ENCODE assay signal across 1 cellular context in genomic region chr1:234874291-234875288, GRCh38.
TF ChIP-seq lines count a peak whose summit lies in the region.

No MANE protein-coding gene starts in this region.

TF ChIP-seq in K562, 482 proteins besides CTCF, POLR2A, EP300 and RAD21 (continued from another document and continues in another):
- TF ChIP-seq MAX (CRISPR knock-in tag; IDR thresholded peaks at IDR 0.05) (peak; percentile 86), HMBOX1 (IDR thresholded peaks at IDR 0.05) (peak; percentile 64; the same call in 1 of the 2 replicates), ZBED1 (IDR thresholded peaks at IDR 0.05) (no peak), DPF2 (IDR thresholded peaks at IDR 0.05) (peak; percentile 96), GATA2 (CRISPR knock-in tag; IDR thresholded peaks at IDR 0.05) (peak; percentile 54; the same call in 1 of the 2 replicates), TCFL5 (CRISPR knock-in tag; conservative IDR thresholded peaks at IDR 0.05) (0 out of 2 replicates have a peak, but pooled peaks have one; percentile 37), JUN (IDR thresholded peaks at IDR 0.05; ENCODE audit: borderline replicate concordance, low read depth, low read length) (peak; percentile 48; the same call in 1 of the 2 replicates), JUN (CRISPR knock-in tag; IDR thresholded peaks at IDR 0.05; ENCODE audit: borderline replicate concordance) (0 out of 2 replicates have a peak, but pooled peaks have one; percentile 63), ZNF407 (IDR thresholded peaks at IDR 0.05; ENCODE audit: low read depth) (no peak), ZNF592 (IDR thresholded peaks at IDR 0.05) (peak; percentile 100), CGGBP1 (CRISPR knock-in tag; IDR thresholded peaks at IDR 0.05) (0 out of 2 replicates have a peak, but pooled peaks have one; percentile 59), SMAD2 (IDR thresholded peaks at IDR 0.05; ENCODE audit: low read depth, low read length) (no peak), FOS (IDR thresholded peaks at IDR 0.05; ENCODE audit: extremely low read depth, insufficient read length) (no peak), SMAD1 (IDR thresholded peaks at IDR 0.05; ENCODE audit: low read depth, low read length, partially characterized antibody) (no peak), SRSF7 (optimal IDR thresholded peaks at IDR 0.05; ENCODE audit: low read depth, low read length) (no peak), E2F4 (CRISPR knock-in tag; IDR thresholded peaks at IDR 0.05; ENCODE audit: low read depth) (no peak), TAF15 (IDR thresholded peaks at IDR 0.05; ENCODE audit: low read depth, low read length) (no peak), SIRT6 (IDR thresholded peaks at IDR 0.05; ENCODE audit: low read depth, low read length) (no peak), ZBTB34 (CRISPR knock-in tag; IDR thresholded peaks at IDR 0.05) (0 out of 2 replicates have a peak, but pooled peaks have one; percentile 17), RBM22 (IDR thresholded peaks at IDR 0.05; ENCODE audit: low read depth, low read length, poor library complexity, severe bottlenecking) (no peak), CCAR2 (IDR thresholded peaks at IDR 0.05; ENCODE audit: low read depth, low read length) (no peak), TRIM24 (IDR thresholded peaks at IDR 0.05) (peak; percentile 65 to 66), ZNF324 (CRISPR knock-in tag; IDR thresholded peaks at IDR 0.05) (0 out of 2 replicates have a peak, but pooled peaks have one; percentile 1), MEF2A (IDR thresholded peaks at IDR 0.05; ENCODE audit: control insufficient read depth, low read depth, low read length) (no peak), HDAC8 (tag; IDR thresholded peaks at IDR 0.05) (peak; percentile 86), KLF6 (CRISPR knock-in tag; IDR thresholded peaks at IDR 0.05; ENCODE audit: borderline replicate concordance) (peak; percentile 86; the same call in 1 of the 2 replicates), MXI1 (IDR thresholded peaks at IDR 0.05; ENCODE audit: low read depth, low read length) (no peak), ZNF282 (CRISPR knock-in tag; IDR thresholded peaks at IDR 0.05) (no peak), CTCFL (IDR thresholded peaks at IDR 0.05; ENCODE audit: borderline replicate concordance, insufficient read depth, low read depth, low read length, poor library complexity, severe bottlenecking) (no peak), HES1 (IDR thresholded peaks at IDR 0.05; ENCODE audit: low read depth) (no peak), GTF3C2 (IDR thresholded peaks at IDR 0.05; ENCODE audit: borderline replicate concordance, extremely low read depth, insufficient read length) (no peak), CHCHD3 (CRISPR knock-in tag; IDR thresholded peaks at IDR 0.05) (no peak), RAD51 (IDR thresholded peaks at IDR 0.05; ENCODE audit: borderline replicate concordance, low read depth) (peak; percentile 12; the same call in 1 of the 2 replicates), ZNF347 (CRISPR knock-in tag; IDR thresholded peaks at IDR 0.05; ENCODE audit: low read depth) (no peak; the same call in 1 of the 2 replicates), PHF20 (IDR thresholded peaks at IDR 0.05; ENCODE audit: partially characterized antibody) (no peak)
